In the genomic region with DNA sequence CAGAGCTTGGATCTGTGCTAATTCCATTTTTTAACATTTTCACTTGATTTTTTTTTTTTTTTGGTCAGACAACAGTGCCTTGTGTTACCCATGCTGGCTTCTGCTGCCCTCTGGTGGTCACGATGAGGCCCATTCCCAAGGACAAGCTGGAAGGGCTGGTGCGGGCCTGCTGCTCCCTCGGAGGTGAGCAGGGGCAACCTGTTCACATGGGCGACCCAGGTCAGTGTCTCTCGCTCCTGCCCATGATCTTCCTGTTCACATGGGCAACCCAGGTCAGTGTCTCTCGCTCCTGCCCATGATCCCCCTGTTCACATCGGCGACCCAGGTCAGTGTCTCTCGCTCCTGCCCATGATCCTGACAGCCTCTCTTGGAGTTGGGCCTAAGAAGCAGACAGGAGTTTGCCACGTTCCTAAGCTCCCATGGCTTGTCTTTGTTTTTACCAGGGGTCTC, we compare ENCODE assay signal across 8 cellular contexts. TPM values are rescaled to one million over a fixed set of nuclear protein-coding genes. Genes with fewer than 3 reads are reported as not detected.
DNase-seq lines count a peak whose midpoint lies in the region; ATAC-seq and TF ChIP-seq lines count a peak whose summit lies in the region.

No MANE protein-coding gene starts in this region.

- intact Hi-C loops in lower leg skin (cut with DNase I; ENCODE audit: low total_unique reads), result no loop called here

- H2AFZ ChIP-seq in GM23248, result no peak overlapping the region

- DNase-seq in AG20443 (ENCODE audit: low spot score) (peak; percentile 87), GM23248 (peak; percentile 78), NCI-H226 (peak; percentile 33), dermis blood vessel endothelial cell (peak; percentile 92), lower leg skin (ENCODE audit: low spot score in 2 of 2) (peak; percentile 76 to 95)
- DNase-seq in activated CD4-positive, alpha-beta T cell treated with anti-CD3 and anti-CD28 coated beads, Interleukin-2, amount 50 U/mL, for 48 hours, result peak; percentile 83 to 87
- peak; percentile 56 to 70 (median 60) for DNase-seq in stimulated activated CD4-positive, alpha-beta T cell treated with anti-CD3 and anti-CD28 coated beads, TNF-alpha, amount 100 ng/mL, for 1 hour (ENCODE audit: low read depth in 3 of 3, low spot score in 1 of 3)

- H3K4me2 ChIP-seq in GM23248 (ENCODE audit: unreplicated experiment), result no peak overlapping the region

- TF ChIP-seq POLR2A in lower leg skin (IDR thresholded peaks at IDR 0.05), result no peak

- no peak overlapping the region for H3K4me3 ChIP-seq in GM23248
- H3K4me3 ChIP-seq in lower leg skin (ENCODE audit: low read depth, poor library complexity, severe bottlenecking), result no peak overlapping the region

- WGBS in GM23248 (ENCODE audit: low coverage in 1 of 2, low lambda C conversion rate in 2 of 2, missing lambda C conversion rate in 2 of 2), 2 experiments, result 36 to 41% methylated on average over 10 of the region's 10 CpGs
- 47 to 51% methylated on average over 9 to 10 of the region's 10 CpGs for WGBS in lower leg skin, 2 donors

- no peaks in the 10 kb centered on the region for H3K36me3 ChIP-seq in GM23248 (ENCODE audit: low read depth)

- no peaks in the 10 kb centered on the region for H3F3A ChIP-seq in GM23248 (ENCODE audit: insufficient read depth)

- no peaks in the 10 kb centered on the region for H3K9me2 ChIP-seq in GM23248 (ENCODE audit: insufficient read depth)

- H3K4me1 ChIP-seq in GM23248 (ENCODE audit: insufficient read depth), result no peaks in the 10 kb centered on the region

- ATAC-seq in HG03097 (IDR thresholded peaks at IDR 0.05; ENCODE audit: low FRiP score, unreplicated experiment), result no peak

- TF ChIP-seq CTCF in lower leg skin (IDR thresholded peaks at IDR 0.05), result peak in 1 of 3 donors; percentile 56

- no peaks in the 10 kb centered on the region for H3K79me2 ChIP-seq in GM23248 (ENCODE audit: insufficient read depth)

- no peaks in the 10 kb centered on the region for H3K27me3 ChIP-seq in GM23248 (replicated peaks; ENCODE audit: insufficient read depth)

- H3K9ac ChIP-seq in GM23248, result no peak overlapping the region

- H4K20me1 ChIP-seq in GM23248 (ENCODE audit: insufficient read depth), result no peaks in the 10 kb centered on the region

- no peak overlapping the region for H3K27ac ChIP-seq in GM23248

- in situ Hi-C loops in GM23248 (cut with MboI), result no loop called here

- no peaks in the 10 kb centered on the region for H3K9me3 ChIP-seq in GM23248 (ENCODE audit: low read depth)

RNA-seq across cellular contexts. Expression of a gene that starts 59.4 kb away (rescaled TPM):
- 15.2 and 28.5 TPM in 2 replicates for total RNA-seq in GM23248 (2014; rRNA removed; shearing (Covaris generic))
- polyA plus RNA-seq in GM23248 (2016; fragmentation: Nextera tagmentation; extraction: Ambion mirVana), result 15.7 and 17.1 TPM in 2 replicates
- total RNA-seq in dermis blood vessel endothelial cell (59.0 and 81.5 TPM in 2 replicates), lower leg skin (10 to 100 TPM; 27.8 to 65.0 (median 61.3) TPM)

Comparison
In these comparisons a context has a peak if more than half of its experiments do, and no peak if none do; other contexts are left out.
1. DNase-seq: peak in every context shown above with its lines; median percentile 92 in dermis blood vessel endothelial cell; 87 in AG20443; 86 in lower leg skin; 85 in activated CD4-positive, alpha-beta T cell treated with anti-CD3 and anti-CD28 coated beads, Interleukin-2, amount 50 U/mL, for 48 hours; 78 in GM23248; 60 in stimulated activated CD4-positive, alpha-beta T cell treated with anti-CD3 and anti-CD28 coated beads, TNF-alpha, amount 100 ng/mL, for 1 hour; 33 in NCI-H226.